ENCODE assay signal across 12 cellular contexts in genomic region chr1:158002630-158003408, GRCh38. TPM values are rescaled to one million over a fixed set of nuclear protein-coding genes. Genes with fewer than 3 reads are reported as not detected.
DNase-seq lines count a peak whose midpoint lies in the region; ATAC-seq and TF ChIP-seq lines count a peak whose summit lies in the region.
"Had no signal": no experiment of that assay in that cellular context is flagged by ENCODE, and none has a peak within 500 bp of the region (broad histone marks: within the 10 kb centered on the region; RNA-seq: fewer than 3 reads in every experiment).

No MANE protein-coding gene starts in this region.

- H3K36me3 ChIP-seq in WERI-Rb-1 (peaks cover 35% of the 10 kb centered on the region), left ventricle myocardium inferior (no peaks in the 10 kb centered on the region)

- H3K27me3 ChIP-seq in WERI-Rb-1 (ENCODE audit: insufficient read depth, low read depth, severe bottlenecking) (no peaks in the 10 kb centered on the region), left ventricle myocardium inferior (ENCODE audit: low read depth) (no peaks in the 10 kb centered on the region)

- H3K9me3 ChIP-seq in WERI-Rb-1 (ENCODE audit: severe bottlenecking) (no peaks in the 10 kb centered on the region), left ventricle myocardium inferior (replicated peaks) (no peaks in the 10 kb centered on the region)

- DNase-seq in ELF-1 (ENCODE audit: low read depth, low spot score): peak; percentile 52
- no peak for DNase-seq in WERI-Rb-1
- no peak for DNase-seq in left ventricle myocardium inferior
- DNase-seq in sciatic nerve (ENCODE audit: low spot score): no peak
- DNase-seq in GM19238 (ENCODE audit: insufficient read length, low spot score): no peak
- DNase-seq: activated T-cell treated with anti-CD3 and anti-CD28 coated beads, Interleukin-2, amount 50 U/mL, for 1 hour; CD8-positive, alpha-beta T cell; effector CD8-positive, alpha-beta T cell had no signal

- H3K27ac ChIP-seq in WERI-Rb-1 (peak overlapping the region; percentile 11; the same call in 1 of the 2 replicates), left ventricle myocardium inferior (replicated peaks) (peak overlapping the region; percentile 89)

- intact Hi-C loops in left ventricle myocardium inferior (cut with micrococcal nuclease) (no loop called here), sciatic nerve (cut with DNase I) (loop anchor here (10.0 kb wide), 1 partner anchor 1522 kb away; no protein-coding TSS in a partner anchor)

- H3K4me1 ChIP-seq in left ventricle myocardium inferior: peaks cover 90% of the 10 kb centered on the region

- TF ChIP-seq CTCF in WERI-Rb-1 (IDR thresholded peaks at IDR 0.05; ENCODE audit: low read depth, low read length) (no peak), left ventricle myocardium inferior (IDR thresholded peaks at IDR 0.05; ENCODE audit: borderline replicate concordance) (no peak)

- ATAC-seq in sciatic nerve: peak; percentile 22
- no peak for ATAC-seq in GM18858 (IDR thresholded peaks at IDR 0.05; ENCODE audit: unreplicated experiment)
- no peak for ATAC-seq in GM19452 (IDR thresholded peaks at IDR 0.05; ENCODE audit: unreplicated experiment)
- ATAC-seq in activated CD4-positive, CD25-positive, alpha-beta regulatory T cell treated with anti-CD3 and anti-CD28 coated beads, Interleukin-2, amount 50 U/mL, for 24 hours: no peak
- ATAC-seq: CD8-positive, alpha-beta T cell; natural killer cell treated with Interleukin-12 subunit alpha and Interleukin-12 subunit beta and Interleukin-15 and Interleukin-18, amount 100 ng/mL, for 72 hours had no signal

- H3K4me3 ChIP-seq in WERI-Rb-1 (ENCODE audit: low read depth, low read length) (no peak overlapping the region), left ventricle myocardium inferior (peak overlapping the region; percentile 5)

RNA-seq across cellular contexts. Expression of gene KIRREL1, which starts 9.4 kb away (rescaled TPM):
- total RNA-seq in left ventricle myocardium inferior: 7.3 TPM
- total RNA-seq in sciatic nerve: 67.8 TPM
- total RNA-seq: CD8-positive, alpha-beta T cell; natural killer cell treated with Interleukin-12 subunit alpha and Interleukin-12 subunit beta and Interleukin-15 and Interleukin-18, amount 100 ng/mL, for 72 hours had no signal
